Comparison of ENCODE assay signal across 16 cellular contexts in the genomic region with DNA sequence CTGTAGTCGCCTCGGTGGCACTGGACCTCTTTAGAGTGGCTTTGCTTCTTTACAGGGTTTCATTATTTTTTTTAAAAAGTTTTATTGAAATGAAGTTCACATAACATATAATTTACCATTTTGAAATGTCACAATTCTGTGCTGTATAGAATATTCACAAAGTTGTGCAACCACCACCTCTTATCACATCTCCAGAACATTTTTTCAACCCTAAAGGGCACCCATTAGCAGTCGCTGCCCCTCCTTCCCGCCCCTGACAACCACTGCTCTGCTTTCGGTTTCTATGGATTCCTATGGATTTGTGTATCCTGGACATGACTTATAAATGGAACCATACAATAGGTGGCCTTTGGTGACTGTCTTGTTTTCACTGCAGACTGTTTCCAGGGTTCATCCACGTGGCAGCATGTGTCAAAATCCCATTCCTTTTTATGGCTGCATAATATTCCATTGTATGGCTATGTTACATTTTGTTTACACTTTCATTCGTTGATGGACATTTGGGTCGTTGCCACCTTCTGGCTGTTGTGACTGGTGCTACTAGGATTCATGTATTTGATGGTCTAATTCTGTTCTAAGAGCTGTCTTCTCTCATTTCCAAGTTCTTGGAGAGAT. TPM values are rescaled to one million over a fixed set of nuclear protein-coding genes. Genes with fewer than 3 reads are reported as not detected.
DNase-seq lines count a peak whose midpoint lies in the region; TF ChIP-seq lines count a peak whose summit lies in the region.
"Had no signal": no experiment of that assay in that cellular context is flagged by ENCODE, and none has a peak within 500 bp of the region (broad histone marks: within the 10 kb centered on the region; RNA-seq: fewer than 3 reads in every experiment).

No MANE protein-coding gene starts in this region.

- H3K27me3 ChIP-seq in Caco-2 (replicated peaks; ENCODE audit: control insufficient read depth, insufficient read depth, low read length) (no peaks in the 10 kb centered on the region), WERI-Rb-1 (ENCODE audit: insufficient read depth, low read depth, severe bottlenecking) (no peaks in the 10 kb centered on the region), endodermal cell (ENCODE audit: control insufficient read depth, insufficient read depth, low read length, poor library complexity, severe bottlenecking) (no peaks in the 10 kb centered on the region), neural progenitor cell (no peaks in the 10 kb centered on the region), uterus (no peaks in the 10 kb centered on the region)

- intact Hi-C loops in Caco-2 (cut with micrococcal nuclease; ENCODE audit: unreplicated experiment) (no loop called here), uterus (cut with DNase I; ENCODE audit: low total_unique reads) (no loop called here)

- H3K4me3 Mint-ChIP-seq in Caco-2 (ENCODE audit: unreplicated experiment), result no peak overlapping the region
- no peak overlapping the region for H3K4me3 Mint-ChIP-seq in endodermal cell
- no peak overlapping the region for H3K4me3 Mint-ChIP-seq in neural progenitor cell

- H3K4me1 Mint-ChIP-seq in Caco-2 (ENCODE audit: low read depth, unreplicated experiment) (peaks cover 37% of the 10 kb centered on the region), endodermal cell (peaks cover 83% of the 10 kb centered on the region), neural progenitor cell (peaks cover 70% of the 10 kb centered on the region)

- H3K36me3 ChIP-seq in Caco-2 (ENCODE audit: control insufficient read depth, insufficient read depth, low read length), result no peaks in the 10 kb centered on the region
- peaks cover 66% of the 10 kb centered on the region for H3K36me3 ChIP-seq in WERI-Rb-1
- peaks cover 48% of the 10 kb centered on the region for H3K36me3 ChIP-seq in endodermal cell (ENCODE audit: control insufficient read depth, insufficient read depth, low read length)
- no peaks in the 10 kb centered on the region for H3K36me3 ChIP-seq in neural progenitor cell
- no peaks in the 10 kb centered on the region for H3K36me3 ChIP-seq in uterus

- no peak for TF ChIP-seq CTCF in Caco-2 (IDR thresholded peaks at IDR 0.05; ENCODE audit: insufficient read depth in 1 of 2, low read depth in 1 of 2, low read length in 1 of 2, severe bottlenecking in 1 of 2, unreplicated experiment in 1 of 2)
- no peak for TF ChIP-seq CTCF in WERI-Rb-1 (IDR thresholded peaks at IDR 0.05; ENCODE audit: low read depth, low read length)
- no peak for TF ChIP-seq CTCF in endodermal cell (conservative IDR thresholded peaks at IDR 0.05)
- no peak for TF ChIP-seq CTCF in neural progenitor cell (IDR thresholded peaks at IDR 0.05)
- TF ChIP-seq CTCF in uterus (IDR thresholded peaks at IDR 0.05), result no peak

- H3K4me2 ChIP-seq in neural progenitor cell, result no peak overlapping the region
- H3K4me2 ChIP-seq: A549 had no signal

- POLR2A ChIA-PET in Caco-2 (lab: Charles Lee), result no interaction called here

- CTCF ChIA-PET in Caco-2 (lab: Charles Lee), result no interaction called here

- peaks cover 91% of the 10 kb centered on the region for H4K20me1 ChIP-seq in neural progenitor cell (ENCODE audit: low read depth)

- H3K27ac ChIP-seq in WERI-Rb-1 (peak overlapping the region; percentile 90), endodermal cell (ENCODE audit: low read depth, low read length) (peak overlapping the region; percentile 90), neural progenitor cell (no peak overlapping the region), uterus (no peak overlapping the region)

- no peaks in the 10 kb centered on the region for H3K9me3 Mint-ChIP-seq in Caco-2 (ENCODE audit: unreplicated experiment)
- H3K9me3 Mint-ChIP-seq in endodermal cell, result no peaks in the 10 kb centered on the region
- peaks cover 18% of the 10 kb centered on the region for H3K9me3 Mint-ChIP-seq in neural progenitor cell

- H3K9ac ChIP-seq in endodermal cell (ENCODE audit: extremely low read depth, low read length, poor library complexity, severe bottlenecking) (no peak overlapping the region), neural progenitor cell (no peak overlapping the region)

- H3K36me3 Mint-ChIP-seq in Caco-2 (ENCODE audit: insufficient read depth, unreplicated experiment) (peaks cover 25% of the 10 kb centered on the region), endodermal cell (ENCODE audit: low read depth) (peaks cover 33% of the 10 kb centered on the region), neural progenitor cell (peaks cover 41% of the 10 kb centered on the region)

- H3K9me3 ChIP-seq in Caco-2, result no peaks in the 10 kb centered on the region
- H3K9me3 ChIP-seq in WERI-Rb-1 (ENCODE audit: severe bottlenecking), result no peaks in the 10 kb centered on the region
- H3K9me3 ChIP-seq in endodermal cell (ENCODE audit: control insufficient read depth, low read length), result no peaks in the 10 kb centered on the region
- no peaks in the 10 kb centered on the region for H3K9me3 ChIP-seq in neural progenitor cell (ENCODE audit: low read depth)
- H3K9me3 ChIP-seq in uterus, result no peaks in the 10 kb centered on the region
- H3K9me3 ChIP-seq: A549 had no signal

- H3K4me1 ChIP-seq in Caco-2 (peaks cover 91% of the 10 kb centered on the region), endodermal cell (ENCODE audit: control insufficient read depth, insufficient read depth, low read length) (peaks cover 38% of the 10 kb centered on the region), neural progenitor cell (peaks cover 18% of the 10 kb centered on the region), uterus (peaks cover 0 to 5% of the 10 kb centered on the region in 2 donors)

- H2AFZ ChIP-seq in neural progenitor cell (replicated peaks), result no peak overlapping the region

- no peak for DNase-seq in Caco-2
- DNase-seq in WERI-Rb-1, result no peak
- DNase-seq in endodermal cell, result no peak
- DNase-seq in neural progenitor cell (ENCODE audit: low spot score), result no peak
- no peak for DNase-seq in SKM-1 (lab: John Stamatoyannopoulos, UW; ENCODE audit: unreplicated experiment)
- no peak for DNase-seq in uterus
- no peak for DNase-seq in islet precursor cell
- no peak for DNase-seq in DMS79 treated with DMSO at 0.1 percent for 48 hours (lab: John Stamatoyannopoulos, UW)
- DNase-seq: C1 segment of cervical spinal cord; MV-4-11; NCI-H1417; NCI-H187 treated with DMSO at 0.1 percent for 48 hours; NK-92 treated with Interleukin-12 subunit alpha and Interleukin-12 subunit beta, amount 100 ng/mL, for 24 hours; OCI-M1; RPMI8226 had no signal

- H3K4me3 ChIP-seq in Caco-2 (ENCODE audit: low read depth, low read length) (no peak overlapping the region), WERI-Rb-1 (ENCODE audit: low read depth, low read length) (no peak overlapping the region), endodermal cell (ENCODE audit: low read length) (no peak overlapping the region), neural progenitor cell (no peak overlapping the region), uterus (no peak overlapping the region)
- H3K4me3 ChIP-seq: A549 had no signal

- H3K27me3 Mint-ChIP-seq in Caco-2 (ENCODE audit: insufficient read depth, unreplicated experiment) (no peaks in the 10 kb centered on the region), endodermal cell (ENCODE audit: insufficient read depth) (no peaks in the 10 kb centered on the region), neural progenitor cell (ENCODE audit: insufficient read depth, low read depth) (peaks cover 3% of the 10 kb centered on the region)

- BruUV-seq in Caco-2 (replicated peaks; lab: Mats Ljungman, UMichigan), result no TSS peak

- peaks cover 100% of the 10 kb centered on the region for H3K79me2 ChIP-seq in neural progenitor cell (ENCODE audit: low read depth)

- TF ChIP-seq POLR2A in uterus (IDR thresholded peaks at IDR 0.05), result no peak

- peaks cover 28% of the 10 kb centered on the region for H3F3A ChIP-seq in neural progenitor cell (ENCODE audit: low read depth)

- WGBS in endodermal cell (ENCODE audit: insufficient coverage in 1 of 2, insufficient read length in 1 of 2), 2 experiments, result 95% methylated on average over 4 to 8 of the region's 8 CpGs

- H3K27ac Mint-ChIP-seq in Caco-2 (ENCODE audit: unreplicated experiment) (peak overlapping the region; percentile 52), endodermal cell (peak overlapping the region; percentile 77), neural progenitor cell (peak overlapping the region; percentile 69)

RNA-seq across cellular contexts. Expression of gene SH3BP4, which starts 52.6 kb away (rescaled TPM):
- total RNA-seq in Caco-2 (2022) (29.1 and 29.9 TPM in 2 replicates), endodermal cell (10 to 100 TPM; 49.1 to 53.4 TPM), neural progenitor cell (ENCODE audit: low replicate concordance) (50.4 and 53.4 TPM in 2 replicates), uterus (10 to 100 TPM; 13.5 to 28.4 (median 20.1) TPM)
- 77.6 TPM for polyA plus RNA-seq in endodermal cell (2013, experiment 1 of 2)
- polyA plus RNA-seq in endodermal cell (2013, experiment 2 of 2), result 78.9 TPM

Comparison
In these comparisons a context has a peak if more than half of its experiments do, and no peak if none do; other contexts are left out.
1. H3K27ac ChIP-seq: peak in WERI-Rb-1 (single experiment) and endodermal cell (single experiment); none in neural progenitor cell (single experiment) and uterus (0 of 2).
2. Peak in every context shown above with its lines, with median percentiles within 50 percentile points of each other: H3K27ac Mint-ChIP-seq.